9 cellular contexts compared by ENCODE assay signal in the genomic region with DNA sequence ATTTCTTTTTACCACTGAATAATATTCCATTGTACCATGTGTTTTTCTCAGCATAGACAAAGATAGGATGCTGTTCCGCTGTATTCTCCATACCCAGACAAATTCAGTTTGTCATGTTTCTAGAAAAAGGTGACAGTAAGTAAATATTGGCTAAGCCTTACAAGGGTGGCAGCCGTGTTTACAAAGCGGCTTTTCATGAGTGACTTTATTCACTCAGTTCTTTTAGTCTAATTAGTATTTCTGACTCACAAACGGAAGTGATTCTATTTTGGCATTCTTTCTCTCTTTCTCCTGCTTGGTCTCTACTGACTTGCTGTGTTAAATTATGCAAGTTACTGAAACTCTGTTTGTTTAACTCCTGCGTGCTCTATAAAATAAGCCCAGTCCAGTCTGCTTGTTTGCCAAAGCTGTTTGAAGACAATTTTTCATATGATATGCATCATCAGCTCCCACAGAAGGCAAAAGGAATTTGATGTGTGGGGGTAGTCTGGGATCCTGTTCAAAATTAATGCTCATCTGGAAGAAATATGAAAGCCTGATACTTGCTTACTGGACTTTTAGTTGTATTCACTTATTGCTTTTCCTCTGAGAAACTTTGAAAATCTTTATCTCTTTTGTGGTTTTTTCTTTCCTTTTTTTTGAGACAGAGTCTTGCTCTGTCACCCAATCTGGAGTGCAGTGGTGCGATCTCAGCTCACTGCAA. TPM values are rescaled to one million over a fixed set of nuclear protein-coding genes. Genes with fewer than 3 reads are reported as not detected.
DNase-seq lines count a peak whose midpoint lies in the region; ATAC-seq, FAIRE-seq and TF ChIP-seq lines count a peak whose summit lies in the region.
"Had no signal": no experiment of that assay in that cellular context is flagged by ENCODE, and none has a peak within 500 bp of the region (broad histone marks: within the 10 kb centered on the region; RNA-seq: fewer than 3 reads in every experiment).

No MANE protein-coding gene starts in this region.

- H3K27ac ChIP-seq in HEK293 (ENCODE audit: extremely low read depth, low read depth, low read length) = peak overlapping the region; percentile 64
- peak overlapping the region in 1 of 2 donors; percentile 14 for H3K27ac ChIP-seq in kidney (ENCODE audit: low read depth in 2 of 2, low read length in 2 of 2)

- peaks cover 14% of the 10 kb centered on the region for H3K4me1 Mint-ChIP-seq in activated CD4-positive, alpha-beta T cell treated with anti-CD3 and anti-CD28 coated beads for 36 hours

- peak; percentile 94 for FAIRE-seq in endometrium (lab: Jason Lieb, UNC)
- FAIRE-seq in kidney (lab: Jason Lieb, UNC) = no peak

- POLR2A ChIA-PET in HEK293 (lab: Yijun Ruan, JAX) = interaction anchor here (1.1 kb wide), 1 partner anchor 8 kb away, joined by 3 read pairs; no protein-coding TSS in a partner anchor
- POLR2A ChIA-PET in activated CD4-positive, alpha-beta T cell treated with anti-CD3 and anti-CD28 coated beads for 36 hours (lab: Charles Lee) = no interaction called here

- peak overlapping the region in 1 of 2 donors; percentile 22 for H3K9ac ChIP-seq in kidney (ENCODE audit: low read length in 2 of 2)

- CTCF ChIA-PET in HEK293 (lab: Yijun Ruan, JAX) = interaction anchor here (0.6 to 1.0 kb wide), 5 partner anchors 25 to 706 kb away, joined by 3 to 7 read pairs (median 3); no protein-coding TSS in a partner anchor
- CTCF ChIA-PET in activated CD4-positive, alpha-beta T cell treated with anti-CD3 and anti-CD28 coated beads for 36 hours (lab: Charles Lee) = interaction anchor here (0.8 to 0.9 kb wide), 2 partner anchors 21 to 23 kb away, joined by 3 to 5 read pairs; no protein-coding TSS in a partner anchor

- H3K4me1 ChIP-seq in HEK293 (ENCODE audit: control insufficient read depth, insufficient read depth, low read length) (no peaks in the 10 kb centered on the region), kidney (ENCODE audit: control insufficient read depth in 1 of 2, insufficient read depth in 1 of 2, low read depth in 1 of 2, low read length in 2 of 2) (peaks cover 3 to 7% of the 10 kb centered on the region in 2 donors)

- peaks cover 3% of the 10 kb centered on the region for H3K9me3 Mint-ChIP-seq in activated CD4-positive, alpha-beta T cell treated with anti-CD3 and anti-CD28 coated beads for 36 hours (ENCODE audit: low read depth)

- peaks cover 42% of the 10 kb centered on the region for H3K27me3 Mint-ChIP-seq in activated CD4-positive, alpha-beta T cell treated with anti-CD3 and anti-CD28 coated beads for 36 hours

- intact Hi-C loops in kidney (cut with DNase I) = no loop called here
- intact Hi-C loops in activated CD4-positive, alpha-beta T cell treated with anti-CD3 and anti-CD28 coated beads for 36 hours (cut with DNase I, micrococcal nuclease) = loop anchor here (5.0 to 10.0 kb wide), 2 partner anchors 140 to 1272 kb away; partner anchors contain the start of genes COX7A2L (in 1 of the 2) and DYNC2LI1 (in 1 of the 2)

- H3K36me3 ChIP-seq in HEK293 (ENCODE audit: control insufficient read depth in 2 of 2, insufficient read depth in 1 of 2, low read length in 2 of 2) (no peaks in the 10 kb centered on the region), kidney (ENCODE audit: control insufficient read depth in 1 of 2, insufficient read depth in 2 of 2, low read length in 2 of 2) (no peaks in the 10 kb centered on the region)

- no peak for TF ChIP-seq CTCF in HEK293 (tag by site-specific recombination; IDR thresholded peaks at IDR 0.05)
- TF ChIP-seq CTCF in kidney (IDR thresholded peaks at IDR 0.05; ENCODE audit: borderline replicate concordance, extremely low read depth, insufficient read depth) = no peak

- no peak overlapping the region for H3K27ac Mint-ChIP-seq in activated CD4-positive, alpha-beta T cell treated with anti-CD3 and anti-CD28 coated beads for 36 hours

- H3K36me3 Mint-ChIP-seq in activated CD4-positive, alpha-beta T cell treated with anti-CD3 and anti-CD28 coated beads for 36 hours (ENCODE audit: low read depth) = peaks cover 3% of the 10 kb centered on the region

- no peak for ATAC-seq in activated CD4-positive, alpha-beta T cell treated with anti-CD3 and anti-CD28 coated beads for 36 hours

- H3K4me3 ChIP-seq in HEK293 (ENCODE audit: low read depth, low read length) = no peak overlapping the region
- no peak overlapping the region for H3K4me3 ChIP-seq in skeletal muscle cell (ENCODE audit: low read depth, low read length)
- no peak overlapping the region for H3K4me3 ChIP-seq in kidney (ENCODE audit: low read length in 2 of 2)

- DNase-seq in NCI-H526 treated with DMSO at 0.1 percent for 48 hours (lab: John Stamatoyannopoulos, UW) (peak; percentile 94), skeletal muscle cell (ENCODE audit: low read depth) (peak; percentile 51), kidney (no peak), DMS114 treated with DMSO at 0.1 percent for 48 hours (lab: John Stamatoyannopoulos, UW; ENCODE audit: unreplicated experiment) (no peak)
- no peak for DNase-seq in activated CD4-positive, alpha-beta T cell treated with anti-CD3 and anti-CD28 coated beads for 4 hours
- no peak for DNase-seq in activated CD4-positive, alpha-beta T cell treated with anti-CD3 and anti-CD28 coated beads for 36 hours
- DNase-seq: effector CD4-positive, alpha-beta T cell had no signal

- H3K9me3 ChIP-seq in HEK293 (ENCODE audit: control insufficient read depth, insufficient read depth, low read depth, low read length) (no peaks in the 10 kb centered on the region), kidney (ENCODE audit: control insufficient read depth in 1 of 2, low read length in 2 of 2) (peaks cover 0 to 3% of the 10 kb centered on the region in 2 donors)

- H3K4me3 Mint-ChIP-seq in activated CD4-positive, alpha-beta T cell treated with anti-CD3 and anti-CD28 coated beads for 36 hours = no peak overlapping the region

TF ChIP-seq in HEK293, 187 proteins besides CTCF, POLR2A, EP300 and RAD21 (continues in another document):
- TF ChIP-seq ZXDB (tag by site-specific recombination; IDR thresholded peaks at IDR 0.05) (no peak; the same call in 1 of the 2 replicates), ZNF624 (tag by site-specific recombination; IDR thresholded peaks at IDR 0.05) (no peak), ZNF600 (tag by site-specific recombination; IDR thresholded peaks at IDR 0.05) (peak; percentile 42; the same call in 1 of the 2 replicates), ZNF677 (tag by site-specific recombination; IDR thresholded peaks at IDR 0.05) (no peak), ZNF146 (tag by site-specific recombination; IDR thresholded peaks at IDR 0.05) (peak; percentile 22; the same call in 1 of the 2 replicates), ZBTB21 (tag by site-specific recombination; IDR thresholded peaks at IDR 0.05) (no peak), ZSCAN23 (tag by site-specific recombination; IDR thresholded peaks at IDR 0.05) (0 out of 2 replicates have a peak, but pooled peaks have one; percentile 58), YY1 (tag by site-specific recombination; IDR thresholded peaks at IDR 0.05) (no peak), GLI2 (tag by site-specific recombination; IDR thresholded peaks at IDR 0.05; ENCODE audit: borderline replicate concordance, low read depth) (peak; percentile 77; the same call in 1 of the 2 replicates), MZF1 (tag by site-specific recombination; IDR thresholded peaks at IDR 0.05; ENCODE audit: borderline replicate concordance) (no peak), ZBTB1 (tag by site-specific recombination; IDR thresholded peaks at IDR 0.05) (peak; percentile 76; the same call in 1 of the 2 replicates), SP3 (tag by site-specific recombination; IDR thresholded peaks at IDR 0.05) (no peak), ZNF239 (tag by site-specific recombination; IDR thresholded peaks at IDR 0.05) (no peak), ZNF792 (tag by site-specific recombination; IDR thresholded peaks at IDR 0.05) (no peak), ZNF558 (tag by site-specific recombination; IDR thresholded peaks at IDR 0.05) (no peak), ZEB2 (tag by site-specific recombination; IDR thresholded peaks at IDR 0.05) (peak; percentile 87), ZFP3 (tag by site-specific recombination; IDR thresholded peaks at IDR 0.05; ENCODE audit: low read depth) (no peak), SCRT2 (tag by site-specific recombination; IDR thresholded peaks at IDR 0.05) (no peak), ZNF561 (tag by site-specific recombination; IDR thresholded peaks at IDR 0.05; ENCODE audit: borderline replicate concordance) (0 out of 2 replicates have a peak, but pooled peaks have one; percentile 35)
- TF ChIP-seq, protein P1, sequence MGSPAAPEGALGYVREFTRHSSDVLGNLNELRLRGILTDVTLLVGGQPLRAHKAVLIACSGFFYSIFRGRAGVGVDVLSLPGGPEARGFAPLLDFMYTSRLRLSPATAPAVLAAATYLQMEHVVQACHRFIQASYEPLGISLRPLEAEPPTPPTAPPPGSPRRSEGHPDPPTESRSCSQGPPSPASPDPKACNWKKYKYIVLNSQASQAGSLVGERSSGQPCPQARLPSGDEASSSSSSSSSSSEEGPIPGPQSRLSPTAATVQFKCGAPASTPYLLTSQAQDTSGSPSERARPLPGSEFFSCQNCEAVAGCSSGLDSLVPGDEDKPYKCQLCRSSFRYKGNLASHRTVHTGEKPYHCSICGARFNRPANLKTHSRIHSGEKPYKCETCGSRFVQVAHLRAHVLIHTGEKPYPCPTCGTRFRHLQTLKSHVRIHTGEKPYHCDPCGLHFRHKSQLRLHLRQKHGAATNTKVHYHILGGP (tag by site-specific recombination; IDR thresholded peaks at IDR 0.05) = no peak
- TF ChIP-seq, protein P2, sequence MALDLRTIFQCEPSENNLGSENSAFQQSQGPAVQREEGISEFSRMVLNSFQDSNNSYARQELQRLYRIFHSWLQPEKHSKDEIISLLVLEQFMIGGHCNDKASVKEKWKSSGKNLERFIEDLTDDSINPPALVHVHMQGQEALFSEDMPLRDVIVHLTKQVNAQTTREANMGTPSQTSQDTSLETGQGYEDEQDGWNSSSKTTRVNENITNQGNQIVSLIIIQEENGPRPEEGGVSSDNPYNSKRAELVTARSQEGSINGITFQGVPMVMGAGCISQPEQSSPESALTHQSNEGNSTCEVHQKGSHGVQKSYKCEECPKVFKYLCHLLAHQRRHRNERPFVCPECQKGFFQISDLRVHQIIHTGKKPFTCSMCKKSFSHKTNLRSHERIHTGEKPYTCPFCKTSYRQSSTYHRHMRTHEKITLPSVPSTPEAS (tag by site-specific recombination; IDR thresholded peaks at IDR 0.05) = no peak

RNA-seq across cellular contexts. Expression of gene PLEKHH2, which starts 2.3 kb away (rescaled TPM):
- total RNA-seq in kidney = 25.0 TPM
- polyA plus RNA-seq in kidney (ENCODE audit: insufficient read depth, low read depth, low replicate concordance) = 4.3 TPM
- 1 to 10 TPM; 1.5 to 2.2 TPM for total RNA-seq in activated CD4-positive, alpha-beta T cell treated with anti-CD3 and anti-CD28 coated beads for 36 hours

RNA-seq across cellular contexts. Expression of gene THADA, which starts 38.9 kb away (rescaled TPM):
- 45.1 TPM for total RNA-seq in kidney
- polyA plus RNA-seq in kidney (ENCODE audit: insufficient read depth, low read depth, low replicate concordance) = 21.4 TPM
- 10 to 100 TPM; 32.5 to 36.6 TPM for total RNA-seq in activated CD4-positive, alpha-beta T cell treated with anti-CD3 and anti-CD28 coated beads for 36 hours

RNA-seq across cellular contexts. Expression of gene C1GALT1C1L, which starts 41.5 kb away (rescaled TPM):
- 1.9 TPM for total RNA-seq in kidney
- 3.5 TPM for polyA plus RNA-seq in kidney (ENCODE audit: insufficient read depth, low read depth, low replicate concordance)
- total RNA-seq in activated CD4-positive, alpha-beta T cell treated with anti-CD3 and anti-CD28 coated beads for 36 hours = not detected

Comparison
In these comparisons a context has a peak if more than half of its experiments do, and no peak if none do; other contexts are left out.
1. DNase-seq: peak in NCI-H526 treated with DMSO at 0.1 percent for 48 hours (single experiment) and skeletal muscle cell (single experiment); none in kidney (single experiment), activated CD4-positive, alpha-beta T cell treated with anti-CD3 and anti-CD28 coated beads for 4 hours (0 of 2), DMS114 treated with DMSO at 0.1 percent for 48 hours (single experiment) and activated CD4-positive, alpha-beta T cell treated with anti-CD3 and anti-CD28 coated beads for 36 hours (single experiment).